18 cellular contexts compared by ENCODE assay signal in the genomic region with DNA sequence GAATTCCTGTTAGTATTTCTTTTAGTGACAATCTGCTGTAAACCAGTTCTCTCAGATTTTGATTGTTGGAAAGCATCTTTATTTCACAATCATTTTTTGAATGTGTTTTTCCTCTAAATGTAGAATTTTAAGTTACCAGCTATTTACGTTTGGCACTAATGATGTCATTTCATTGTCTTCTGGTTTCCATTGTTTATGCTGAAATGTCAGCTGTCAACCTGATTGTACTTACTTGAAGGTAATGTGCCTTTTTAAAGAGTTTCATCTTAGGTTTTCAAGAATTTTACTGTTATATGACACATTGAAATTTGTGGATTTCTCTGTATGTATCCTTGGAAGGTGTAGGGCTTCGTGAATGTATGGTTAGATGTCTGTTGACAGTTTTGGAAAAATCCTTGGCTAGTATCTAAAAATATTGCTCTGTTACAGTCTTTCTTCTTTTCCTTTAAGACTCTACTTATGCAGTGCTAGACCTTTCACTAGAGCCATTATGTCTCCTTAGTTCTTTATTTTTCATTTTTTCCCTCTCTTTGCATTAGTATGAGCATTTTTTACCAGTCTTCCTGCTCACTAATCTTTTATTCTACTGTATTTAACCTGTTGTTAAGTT. TPM values are rescaled to one million over a fixed set of nuclear protein-coding genes. Genes with fewer than 3 reads are reported as not detected.
A peak's percentile ranks its signal among the peaks of the same experiment; 100 is the strongest.
DNase-seq lines count a peak whose midpoint lies in the region; ATAC-seq, FAIRE-seq and TF ChIP-seq lines count a peak whose summit lies in the region.
"Had no signal": no experiment of that assay in that cellular context is flagged by ENCODE, and none has a peak within 500 bp of the region (broad histone marks: within the 10 kb centered on the region; RNA-seq: fewer than 3 reads in every experiment).

No MANE protein-coding gene starts in this region.

- no peaks in the 10 kb centered on the region for H3K27me3 ChIP-seq in adipocyte (replicated peaks; ENCODE audit: control insufficient read depth, insufficient read depth, low read length)
- no peaks in the 10 kb centered on the region for H3K27me3 ChIP-seq in esophagus squamous epithelium
- H3K27me3 ChIP-seq: ascending aorta, gastroesophageal sphincter had no signal

- TF ChIP-seq CTCF in HEK293 (tag by site-specific recombination; IDR thresholded peaks at IDR 0.05) (no peak), esophagus squamous epithelium (IDR thresholded peaks at IDR 0.05) (no peak)

- CTCF ChIA-PET in HEK293 (lab: Yijun Ruan, JAX) = interaction anchor here (0.6 kb wide), 1 partner anchor 132 kb away, joined by 3 read pairs; no protein-coding TSS in a partner anchor

- in situ Hi-C loops in ACHN (cut with HindIII; ENCODE audit: low pct_ligation_motif_present, low pct_unique_long_range_greater_than_20kb, low sequenced_read_pairs) = no loop called here

- no peak overlapping the region for H3K27ac ChIP-seq in HEK293 (ENCODE audit: extremely low read depth, low read depth, low read length)
- H3K27ac ChIP-seq in esophagus squamous epithelium = no peak overlapping the region
- H3K27ac ChIP-seq: ascending aorta, gastroesophageal sphincter had no signal

- WGBS in esophagus squamous epithelium, 2 donors = 68 to 71% methylated on average over 2 of the region's 2 CpGs

- TF ChIP-seq POLR2A in esophagus squamous epithelium (IDR thresholded peaks at IDR 0.05) (no peak), GM12892 (IDR thresholded peaks at IDR 0.05; ENCODE audit: low read depth, low read length) (no peak)

- H3K4me1 ChIP-seq in HEK293 (ENCODE audit: control insufficient read depth, insufficient read depth, low read length) (0 out of 2 replicates have a peak, but pooled peaks cover 2% of the 10 kb centered on the region), adipocyte (ENCODE audit: control insufficient read depth, insufficient read depth, low read length) (peaks cover 11% of the 10 kb centered on the region), esophagus squamous epithelium (peaks cover 0 to 25% (median 7%) of the 10 kb centered on the region in 3 donors)

- H3K36me3 ChIP-seq in HEK293 (ENCODE audit: control insufficient read depth in 2 of 2, insufficient read depth in 1 of 2, low read length in 2 of 2) (no peaks in the 10 kb centered on the region), adipocyte (ENCODE audit: control insufficient read depth, insufficient read depth, low read length, severe bottlenecking) (peaks cover 12% of the 10 kb centered on the region), esophagus squamous epithelium (peaks cover 0 to 26% (median 0%) of the 10 kb centered on the region in 3 donors)
- H3K36me3 ChIP-seq: ascending aorta, gastroesophageal sphincter had no signal

- no peak for ATAC-seq in HG02884 (IDR thresholded peaks at IDR 0.05; ENCODE audit: unreplicated experiment)
- ATAC-seq: gastroesophageal sphincter, right cardiac atrium, SK-N-SH treated with all-trans-retinoic acid at 6 μM for 48 hours had no signal

- H3K9me3 ChIP-seq in HEK293 (ENCODE audit: control insufficient read depth, insufficient read depth, low read depth, low read length) (no peaks in the 10 kb centered on the region), adipocyte (ENCODE audit: control insufficient read depth, low read length) (peaks cover 24% of the 10 kb centered on the region), esophagus squamous epithelium (peaks cover 0 to 23% (median 9%) of the 10 kb centered on the region in 3 donors)

- POLR2A ChIA-PET in HEK293 (lab: Yijun Ruan, JAX) = no interaction called here

- intact Hi-C loops in esophagus squamous epithelium (cut with DNase I) (no loop called here), head of caudate nucleus (cut with DNase I) (no loop called here)

- no peak overlapping the region for H3K4me3 ChIP-seq in HEK293 (ENCODE audit: low read depth, low read length)
- H3K4me3 ChIP-seq in adipocyte (ENCODE audit: low read length) = no peak overlapping the region
- no peak overlapping the region for H3K4me3 ChIP-seq in esophagus squamous epithelium
- H3K4me3 ChIP-seq: ascending aorta, gastroesophageal sphincter, lung had no signal

- DNase-seq in ACHN = peak; percentile 33
- DNase-seq in adipocyte (ENCODE audit: low read depth) = peak; percentile 17
- peak; percentile 41 for DNase-seq in fibroblast of peridontal ligament (ENCODE audit: extremely low read depth)
- no peak for DNase-seq in esophagus squamous epithelium (lab: John Stamatoyannopoulos, UW)
- DNase-seq in head of caudate nucleus = no peak
- DNase-seq in GM12892 (ENCODE audit: insufficient read length) = no peak
- DNase-seq: activated B cell treated with CpG ODN at 0.5 μM for 24 hours; activated effector memory CD4-positive, alpha-beta T cell treated with Interleukin-2 at 50 U/mL for 16 hours; NCI-H1436 treated with DMSO at 0.1 percent for 48 hours; NCI-H510A treated with DMSO at 0.1 percent for 48 hours; right cardiac atrium; stimulated activated CD4-positive, alpha-beta T cell treated with anti-CD3 and anti-CD28 coated beads, Interleukin-4, amount 100 ng/mL, for 1 hour had no signal

- no peak for FAIRE-seq in GM12892 (lab: Jason Lieb, UNC)

- H3K9ac ChIP-seq in adipocyte (ENCODE audit: low read length) = no peak overlapping the region

TF ChIP-seq in HEK293, 187 proteins besides CTCF, POLR2A, EP300 and RAD21 (continues in another document):
- TF ChIP-seq, protein P1, sequence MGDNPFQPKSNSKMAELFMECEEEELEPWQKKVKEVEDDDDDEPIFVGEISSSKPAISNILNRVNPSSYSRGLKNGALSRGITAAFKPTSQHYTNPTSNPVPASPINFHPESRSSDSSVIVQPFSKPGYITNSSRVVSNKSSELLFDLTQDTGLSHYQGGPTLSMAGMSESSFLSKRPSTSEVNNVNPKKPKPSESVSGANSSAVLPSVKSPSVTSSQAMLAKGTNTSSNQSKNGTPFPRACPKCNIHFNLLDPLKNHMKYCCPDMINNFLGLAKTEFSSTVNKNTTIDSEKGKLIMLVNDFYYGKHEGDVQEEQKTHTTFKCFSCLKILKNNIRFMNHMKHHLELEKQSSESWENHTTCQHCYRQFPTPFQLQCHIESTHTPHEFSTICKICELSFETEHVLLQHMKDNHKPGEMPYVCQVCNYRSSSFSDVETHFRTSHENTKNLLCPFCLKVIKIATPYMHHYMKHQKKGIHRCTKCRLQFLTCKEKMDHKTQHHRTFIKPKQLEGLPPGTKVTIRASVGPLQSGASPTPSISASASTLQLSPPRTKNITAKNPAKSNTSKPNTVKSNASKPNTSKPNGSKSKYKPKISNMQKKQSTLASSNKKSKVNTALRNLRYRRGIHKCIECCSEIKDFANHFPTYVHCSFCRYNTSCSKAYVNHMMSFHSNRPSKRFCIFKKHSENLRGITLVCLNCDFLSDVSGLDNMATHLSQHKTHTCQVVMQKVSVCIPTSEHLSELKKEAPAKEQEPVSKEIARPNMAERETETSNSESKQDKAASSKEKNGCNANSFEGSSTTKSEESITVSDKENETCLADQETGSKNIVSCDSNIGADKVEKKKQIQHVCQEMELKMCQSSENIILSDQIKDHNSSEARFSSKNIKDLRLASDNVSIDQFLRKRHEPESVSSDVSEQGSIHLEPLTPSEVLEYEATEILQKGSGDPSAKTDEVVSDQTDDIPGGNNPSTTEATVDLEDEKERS (tag by site-specific recombination; IDR thresholded peaks at IDR 0.05) = peak; percentile 59; the same call in 1 of the 2 replicates
- TF ChIP-seq ZNF121 (tag by site-specific recombination; IDR thresholded peaks at IDR 0.05) (no peak), SP7 (tag by site-specific recombination; IDR thresholded peaks at IDR 0.05) (0 out of 2 replicates have a peak, but pooled peaks have one; percentile 28), ZNF426 (tag by site-specific recombination; IDR thresholded peaks at IDR 0.05) (no peak)
- TF ChIP-seq, protein P2, sequence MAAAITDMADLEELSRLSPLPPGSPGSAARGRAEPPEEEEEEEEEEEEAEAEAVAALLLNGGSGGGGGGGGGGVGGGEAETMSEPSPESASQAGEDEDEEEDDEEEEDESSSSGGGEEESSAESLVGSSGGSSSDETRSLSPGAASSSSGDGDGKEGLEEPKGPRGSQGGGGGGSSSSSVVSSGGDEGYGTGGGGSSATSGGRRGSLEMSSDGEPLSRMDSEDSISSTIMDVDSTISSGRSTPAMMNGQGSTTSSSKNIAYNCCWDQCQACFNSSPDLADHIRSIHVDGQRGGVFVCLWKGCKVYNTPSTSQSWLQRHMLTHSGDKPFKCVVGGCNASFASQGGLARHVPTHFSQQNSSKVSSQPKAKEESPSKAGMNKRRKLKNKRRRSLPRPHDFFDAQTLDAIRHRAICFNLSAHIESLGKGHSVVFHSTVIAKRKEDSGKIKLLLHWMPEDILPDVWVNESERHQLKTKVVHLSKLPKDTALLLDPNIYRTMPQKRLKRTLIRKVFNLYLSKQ (tag by site-specific recombination; IDR thresholded peaks at IDR 0.05; ENCODE audit: borderline replicate concordance) = no peak
- TF ChIP-seq, protein P3, sequence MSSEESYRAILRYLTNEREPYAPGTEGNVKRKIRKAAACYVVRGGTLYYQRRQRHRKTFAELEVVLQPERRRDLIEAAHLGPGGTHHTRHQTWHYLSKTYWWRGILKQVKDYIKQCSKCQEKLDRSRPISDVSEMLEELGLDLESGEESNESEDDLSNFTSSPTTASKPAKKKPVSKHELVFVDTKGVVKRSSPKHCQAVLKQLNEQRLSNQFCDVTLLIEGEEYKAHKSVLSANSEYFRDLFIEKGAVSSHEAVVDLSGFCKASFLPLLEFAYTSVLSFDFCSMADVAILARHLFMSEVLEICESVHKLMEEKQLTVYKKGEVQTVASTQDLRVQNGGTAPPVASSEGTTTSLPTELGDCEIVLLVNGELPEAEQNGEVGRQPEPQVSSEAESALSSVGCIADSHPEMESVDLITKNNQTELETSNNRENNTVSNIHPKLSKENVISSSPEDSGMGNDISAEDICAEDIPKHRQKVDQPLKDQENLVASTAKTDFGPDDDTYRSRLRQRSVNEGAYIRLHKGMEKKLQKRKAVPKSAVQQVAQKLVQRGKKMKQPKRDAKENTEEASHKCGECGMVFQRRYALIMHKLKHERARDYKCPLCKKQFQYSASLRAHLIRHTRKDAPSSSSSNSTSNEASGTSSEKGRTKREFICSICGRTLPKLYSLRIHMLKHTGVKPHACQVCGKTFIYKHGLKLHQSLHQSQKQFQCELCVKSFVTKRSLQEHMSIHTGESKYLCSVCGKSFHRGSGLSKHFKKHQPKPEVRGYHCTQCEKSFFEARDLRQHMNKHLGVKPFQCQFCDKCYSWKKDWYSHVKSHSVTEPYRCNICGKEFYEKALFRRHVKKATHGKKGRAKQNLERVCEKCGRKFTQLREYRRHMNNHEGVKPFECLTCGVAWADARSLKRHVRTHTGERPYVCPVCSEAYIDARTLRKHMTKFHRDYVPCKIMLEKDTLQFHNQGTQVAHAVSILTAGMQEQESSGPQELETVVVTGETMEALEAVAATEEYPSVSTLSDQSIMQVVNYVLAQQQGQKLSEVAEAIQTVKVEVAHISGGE (tag by site-specific recombination; conservative IDR thresholded peaks at IDR 0.05; ENCODE audit: low read depth) = no peak

RNA-seq across cellular contexts. Expression of a gene that starts 30.4 kb away (rescaled TPM):
- total RNA-seq in esophagus squamous epithelium = 10 to 100 TPM; 17.2 to 38.1 (median 26.8) TPM
- polyA plus RNA-seq in GM12892 (2012; ENCODE audit: missing spikeins) = 5.0 TPM
- total RNA-seq: activated B cell treated with CpG ODN at 0.5 μM for 24 hours had no signal

Comparison
In these comparisons a context has a peak if more than half of its experiments do, and no peak if none do; other contexts are left out.
1. DNase-seq: peak in ACHN (single experiment), adipocyte (single experiment) and fibroblast of peridontal ligament (single experiment); none in esophagus squamous epithelium (single experiment), head of caudate nucleus (0 of 42) and GM12892 (single experiment).